In the genomic region with DNA sequence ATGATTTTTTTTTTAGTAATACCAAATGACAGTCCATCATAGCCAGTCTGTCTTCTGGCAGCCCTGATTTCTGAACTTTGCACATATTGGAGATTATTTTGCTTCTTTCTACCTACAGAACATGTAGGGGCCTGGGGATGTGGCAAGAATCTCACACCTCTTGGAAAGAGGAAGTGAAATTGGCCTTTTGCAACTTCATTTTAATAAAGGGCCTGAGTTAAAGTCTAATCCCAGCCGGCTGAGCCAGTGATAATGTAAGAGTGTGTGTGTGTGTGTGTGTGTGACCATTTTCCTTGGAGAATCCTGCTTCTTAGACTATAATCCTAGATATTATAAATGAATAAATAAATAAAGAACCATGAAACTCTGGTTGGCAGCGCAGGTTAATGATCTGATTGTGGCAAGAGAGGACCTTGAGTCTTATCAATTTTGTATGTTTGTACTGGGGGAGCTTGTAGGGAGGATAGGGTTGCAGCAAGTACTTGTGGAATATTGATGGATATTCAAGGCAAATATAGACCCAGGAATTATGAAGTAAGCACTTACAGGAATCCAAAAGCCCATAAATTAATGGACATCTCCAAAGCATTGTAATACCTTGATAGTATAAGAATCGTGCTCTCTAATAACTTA, we compare ENCODE assay signal across 9 cellular contexts.
A peak's percentile ranks its signal among the peaks of the same experiment; 100 is the strongest.
DNase-seq lines count a peak whose midpoint lies in the region; ATAC-seq lines count a peak whose summit lies in the region.
"Had no signal": no experiment of that assay in that cellular context is flagged by ENCODE, and none has a peak within 500 bp of the region (broad histone marks: within the 10 kb centered on the region; RNA-seq: fewer than 3 reads in every experiment).

No MANE protein-coding gene starts in this region.

- ATAC-seq in HG02973 (IDR thresholded peaks at IDR 0.05; ENCODE audit: unreplicated experiment): peak; percentile 86

- peak; percentile 4 to 12 for DNase-seq in AML-193 (lab: John Stamatoyannopoulos, UW)
- DNase-seq in GM19238 (ENCODE audit: insufficient read length, low spot score): peak; percentile 38
- DNase-seq in NOMO-1 treated with DMSO at 0.1 percent for 48 hours (lab: John Stamatoyannopoulos, UW; ENCODE audit: unreplicated experiment): peak; percentile 67
- no peak for DNase-seq in NCI-H526 (lab: John Stamatoyannopoulos, UW)
- no peak for DNase-seq in HPDE6-E6E7 (ENCODE audit: extremely low spot score)
- no peak for DNase-seq in NCI-H345 treated with DMSO at 0.1 percent for 48 hours (lab: John Stamatoyannopoulos, UW; ENCODE audit: unreplicated experiment)
- no peak for DNase-seq in NCI-H187 treated with DMSO at 0.1 percent for 48 hours (lab: John Stamatoyannopoulos, UW)
- DNase-seq: head of caudate nucleus had no signal

Comparison
In these comparisons a context has a peak if more than half of its experiments do, and no peak if none do; other contexts are left out.
1. DNase-seq: peak in AML-193 (2 of 2), GM19238 (single experiment) and NOMO-1 treated with DMSO at 0.1 percent for 48 hours (single experiment); none in NCI-H526 (0 of 2), HPDE6-E6E7 (single experiment), NCI-H345 treated with DMSO at 0.1 percent for 48 hours (single experiment) and NCI-H187 treated with DMSO at 0.1 percent for 48 hours (single experiment).